Comparison of ENCODE assay signal across 8 cellular contexts in the genomic region with DNA sequence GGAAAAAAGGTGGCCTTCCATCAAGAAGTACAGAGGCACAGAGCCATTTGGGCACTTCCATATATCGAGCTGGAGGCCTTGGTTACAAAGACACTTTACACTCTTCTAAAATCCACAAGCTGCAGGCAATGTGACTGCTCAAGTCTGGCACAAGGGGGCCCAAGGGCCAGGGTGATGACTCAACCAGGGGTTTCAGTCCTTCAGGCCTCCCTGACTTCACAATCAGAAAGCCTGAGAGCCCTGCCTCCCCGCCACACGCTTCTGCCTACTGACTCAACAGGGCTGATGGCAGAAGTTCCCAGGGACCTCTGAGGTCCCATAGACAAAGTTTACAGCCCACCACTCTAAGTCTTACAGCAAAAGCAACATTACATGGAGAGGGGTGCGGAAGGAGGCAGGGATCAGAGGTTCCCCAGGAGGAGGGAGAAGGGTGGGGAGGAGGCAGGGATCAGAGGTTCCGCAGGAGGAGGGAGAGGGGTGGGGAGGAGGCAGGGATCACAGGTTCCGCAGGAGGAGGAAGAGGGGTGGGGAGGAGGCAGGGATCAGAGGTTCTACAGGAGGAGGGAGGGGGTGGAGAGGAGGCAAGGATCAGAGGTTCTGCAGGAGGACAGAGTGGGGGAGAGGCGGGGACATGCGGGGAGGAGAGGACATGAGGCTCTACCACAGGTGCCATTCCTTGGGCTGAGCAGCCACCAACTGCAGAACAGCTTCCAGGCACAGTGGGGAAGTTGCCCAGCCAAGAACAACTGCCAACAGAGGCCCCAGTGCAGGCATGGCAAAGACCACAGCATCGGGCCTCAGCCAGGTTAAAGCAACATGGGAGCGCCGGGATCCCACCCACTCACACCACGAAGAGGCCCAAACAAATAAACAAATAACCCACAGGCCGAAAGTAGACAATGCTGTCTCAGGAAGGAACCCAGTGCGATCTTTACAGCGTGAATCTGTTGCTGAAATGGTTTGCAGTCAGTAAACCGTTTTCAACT. TPM values are rescaled to one million over a fixed set of nuclear protein-coding genes. Genes with fewer than 3 reads are reported as not detected.
A peak's percentile ranks its signal among the peaks of the same experiment; 100 is the strongest.
DNase-seq lines count a peak whose midpoint lies in the region; ATAC-seq and TF ChIP-seq lines count a peak whose summit lies in the region.

No MANE protein-coding gene starts in this region.

- ATAC-seq in GM18861 (IDR thresholded peaks at IDR 0.05; ENCODE audit: unreplicated experiment) (peak; percentile 97), left lung (no peak)

- peaks cover 2% of the 10 kb centered on the region; the same call in 1 of the 2 replicates for H3K27me3 Mint-ChIP-seq in HFFc6 (ENCODE audit: insufficient read depth)

- no peaks in the 10 kb centered on the region for H3K9me3 Mint-ChIP-seq in HFFc6

- H4K20me1 ChIP-seq in MM.1S (ENCODE audit: insufficient read depth, low read length): no peaks in the 10 kb centered on the region

- peaks cover 65% of the 10 kb centered on the region for H3K79me2 ChIP-seq in MM.1S (ENCODE audit: low read length)

- H3K4me1 ChIP-seq in MM.1S (ENCODE audit: low read length) (no peaks in the 10 kb centered on the region), left lung (no peaks in the 10 kb centered on the region)

- no peaks in the 10 kb centered on the region for H3F3A ChIP-seq in MM.1S (ENCODE audit: insufficient read depth, low read length)

- intact Hi-C loops in left lung (cut with DNase I): no loop called here

- H3K4me3 ChIP-seq in brain microvascular endothelial cell (ENCODE audit: low read depth, low read length) (no peak overlapping the region), MM.1S (ENCODE audit: low read length) (no peak overlapping the region), left lung (no peak overlapping the region)

- H2AFZ ChIP-seq in MM.1S (ENCODE audit: low read length): no peak overlapping the region

- H3K27me3 ChIP-seq in brain microvascular endothelial cell (replicated peaks) (no peaks in the 10 kb centered on the region), MM.1S (replicated peaks; ENCODE audit: insufficient read depth, low read length) (no peaks in the 10 kb centered on the region), left lung (no peaks in the 10 kb centered on the region)

- no peak overlapping the region for H3K4me2 ChIP-seq in MM.1S (ENCODE audit: low read depth, low read length)

- H3K36me3 ChIP-seq in brain microvascular endothelial cell (replicated peaks) (peaks cover 30% of the 10 kb centered on the region), MM.1S (replicated peaks; ENCODE audit: insufficient read depth, low read length) (no peaks in the 10 kb centered on the region), left lung (peaks cover 0 to 17% of the 10 kb centered on the region in 2 donors)

- H3K9ac ChIP-seq in MM.1S (ENCODE audit: low read length): no peak overlapping the region

- H3K4me1 Mint-ChIP-seq in HFFc6 (ENCODE audit: low read depth): peaks cover 82% of the 10 kb centered on the region

- peaks cover 40% of the 10 kb centered on the region for H3K36me3 Mint-ChIP-seq in HFFc6 (ENCODE audit: low read depth)

- in situ Hi-C loops in brain microvascular endothelial cell (cut with HindIII; ENCODE audit: low pct_ligation_motif_present, low sequenced_read_pairs): no loop called here

- no peak overlapping the region for H3K4me3 Mint-ChIP-seq in HFFc6

- no peaks in the 10 kb centered on the region for H3K9me2 ChIP-seq in MM.1S (replicated peaks; ENCODE audit: insufficient read depth, low read length)

- H3K9me3 ChIP-seq in MM.1S (replicated peaks; ENCODE audit: insufficient read depth, low read length): no peaks in the 10 kb centered on the region
- H3K9me3 ChIP-seq in left lung: no peaks in the 10 kb centered on the region

- H3K27ac Mint-ChIP-seq in HFFc6: peak overlapping the region; percentile 75

- DNase-seq in HFFc6 (peak; percentile 48), NCI-H226 (peak; percentile 12), brain microvascular endothelial cell (peak; percentile 84), NCI-H2107 (lab: John Stamatoyannopoulos, UW) (no peak), MM.1S (no peak), left lung (no peak)
- peak; percentile 3 for DNase-seq in stimulated activated CD8-positive, alpha-beta memory T cell treated with anti-CD3 and anti-CD28 coated beads, Interleukin-12 subunit alpha, Interleukin-12 subunit beta, amount 100 ng/mL, for 24 hours (ENCODE audit: extremely low read depth)

- peak; percentile 34 for TF ChIP-seq CTCF in HFFc6 (IDR thresholded peaks at IDR 0.05)
- TF ChIP-seq CTCF in brain microvascular endothelial cell (IDR thresholded peaks at IDR 0.05; ENCODE audit: low read depth, low read length, missing control alignments): peak; percentile 63
- no peak for TF ChIP-seq CTCF in MM.1S (IDR thresholded peaks at IDR 0.05; ENCODE audit: low read length)
- no peak for TF ChIP-seq CTCF in left lung (IDR thresholded peaks at IDR 0.05)

- H3K27ac ChIP-seq in brain microvascular endothelial cell (peak overlapping the region; percentile 13), MM.1S (ENCODE audit: low read length) (no peak overlapping the region), left lung (no peak overlapping the region)

RNA-seq across cellular contexts. Expression of a gene that starts 52.0 kb away (rescaled TPM):
- total RNA-seq in HFFc6 (2021; fragmentation: NEBNext Ultra II Directional; extraction: Animal tissue kit (Norgen Biotek cat#: 25700)): 100 to 1,000 TPM; 134 to 174 (median 144) TPM
- total RNA-seq in left lung: 10 to 100 TPM; 29.6 to 54.2 TPM

Comparison
In these comparisons a context has a peak if more than half of its experiments do, and no peak if none do; other contexts are left out.
1. DNase-seq: peak in HFFc6 (single experiment), NCI-H226 (single experiment), brain microvascular endothelial cell (single experiment) and stimulated activated CD8-positive, alpha-beta memory T cell treated with anti-CD3 and anti-CD28 coated beads, Interleukin-12 subunit alpha, Interleukin-12 subunit beta, amount 100 ng/mL, for 24 hours (single experiment); none in NCI-H2107 (single experiment), MM.1S (single experiment) and left lung (0 of 2).
2. CTCF ChIP-seq: peak in HFFc6 (single experiment) and brain microvascular endothelial cell (single experiment); none in MM.1S (single experiment) and left lung (0 of 2).